In the genomic region with DNA sequence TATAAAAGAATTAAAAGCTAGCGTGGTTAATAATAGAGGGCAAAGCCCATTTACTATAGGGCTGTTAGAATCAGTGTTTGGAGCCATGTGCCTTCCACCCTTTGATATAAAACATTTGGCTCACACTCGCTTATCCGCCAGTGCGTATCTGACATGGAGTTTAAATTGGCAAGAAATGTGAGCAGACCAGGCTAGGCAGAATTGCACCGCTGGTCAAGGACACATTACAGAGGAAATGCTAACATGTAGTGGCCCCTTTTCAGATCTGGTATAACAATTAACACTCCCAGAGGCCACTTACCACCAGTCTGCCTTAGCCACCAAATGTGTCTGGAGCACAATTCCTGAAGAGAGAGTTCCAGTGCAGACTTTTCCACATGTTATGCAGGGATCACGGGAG, we compare ENCODE assay signal across 19 cellular contexts. TPM values are rescaled to one million over a fixed set of nuclear protein-coding genes. Genes with fewer than 3 reads are reported as not detected.
"Had no signal": no experiment of that assay in that cellular context is flagged by ENCODE, and none has a peak within 500 bp of the region (broad histone marks: within the 10 kb centered on the region; RNA-seq: fewer than 3 reads in every experiment).

No MANE protein-coding gene starts in this region.

- H3K9me3 ChIP-seq: colonic mucosa, esophagus squamous epithelium, mucosa of descending colon, psoas muscle had no signal

- H3K4me3 ChIP-seq: colonic mucosa, esophagus squamous epithelium, mucosa of descending colon, psoas muscle, skin epidermis had no signal

- DNase-seq: colonic mucosa; dermis blood vessel endothelial cell; esophagus squamous epithelium; mucosa of descending colon; naive thymus-derived CD8-positive, alpha-beta T cell; occipital lobe; psoas muscle; retina; stimulated activated CD4-positive, alpha-beta T cell treated with anti-CD3 and anti-CD28 coated beads, Interleukin-2, amount 100 ng/mL, for 24 hours; stimulated activated naive CD4-positive, alpha-beta T cell; trophoblast cell had no signal

- H3K79me2 ChIP-seq: parathyroid adenoma had no signal

- H3K9ac ChIP-seq: parathyroid adenoma had no signal

- H3K27me3 ChIP-seq: colonic mucosa, esophagus squamous epithelium had no signal

- H3K36me3 ChIP-seq: colonic mucosa, esophagus squamous epithelium had no signal

- H3K4me1 ChIP-seq: colonic mucosa, parathyroid adenoma, psoas muscle had no signal

- H3K27ac ChIP-seq: colonic mucosa, esophagus squamous epithelium, parathyroid adenoma, psoas muscle, skin epidermis had no signal

RNA-seq across cellular contexts. Expression of a gene that starts 14.7 kb away (rescaled TPM):
- total RNA-seq: epithelial cell of proximal tubule; kidney epithelial cell; lung microvascular endothelial cell; naive thymus-derived CD8-positive, alpha-beta T cell had no signal

RNA-seq across cellular contexts. Expression of a gene that starts 37.0 kb away (rescaled TPM):
- total RNA-seq: cerebellum; dermis blood vessel endothelial cell; epithelial cell of proximal tubule; lung microvascular endothelial cell; naive thymus-derived CD8-positive, alpha-beta T cell; occipital lobe; sciatic nerve; urinary bladder had no signal
- polyA plus RNA-seq: naive thymus-derived CD8-positive, alpha-beta T cell had no signal

RNA-seq across cellular contexts. Expression of a gene that starts 39.1 kb away (rescaled TPM):
- total RNA-seq: epithelial cell of proximal tubule, lung microvascular endothelial cell, occipital lobe, urinary bladder had no signal
